In genomic region chr1:23847482-23848095, GRCh38 we compare ENCODE assay signal across 4 cellular contexts. TPM values are rescaled to one million over a fixed set of nuclear protein-coding genes. Genes with fewer than 3 reads are reported as not detected.
DNase-seq lines count a peak whose midpoint lies in the region; ATAC-seq, FAIRE-seq and TF ChIP-seq lines count a peak whose summit lies in the region.
"Not testable (repeated sequence)": the region's sequence is repeated elsewhere in the genome, so short reads cannot be mapped to it uniquely, and the experiment has no call there.

No MANE protein-coding gene starts in this region.

- H3K4me3 ChIP-seq in CD8-positive, alpha-beta T cell (ENCODE audit: low read depth, low read length); HEK293 (ENCODE audit: low read depth, low read length); K562; gastrocnemius medialis: not testable (repeated sequence)

- H3K9me3 Mint-ChIP-seq in CD8-positive, alpha-beta T cell: not testable (repeated sequence)

- WGBS in K562 (ENCODE audit: insufficient coverage, low coverage, missing lambda C conversion rate): 100% methylated on average over 2 of the region's 2 CpGs

- intact Hi-C loops in CD8-positive, alpha-beta T cell (cut with DNase I, micrococcal nuclease); K562 (cut with micrococcal nuclease); gastrocnemius medialis (cut with DNase I; ENCODE audit: low total_unique reads): not testable (repeated sequence)

- H3K9me3 ChIP-seq in CD8-positive, alpha-beta T cell (ENCODE audit: low read length); HEK293 (ENCODE audit: control insufficient read depth, insufficient read depth, low read depth, low read length); K562 (replicated peaks; ENCODE audit: control insufficient read depth, insufficient read depth, low read depth, low read length); gastrocnemius medialis: not testable (repeated sequence)

- not testable (repeated sequence) for H3K4me1 ChIP-seq in CD8-positive, alpha-beta T cell (ENCODE audit: insufficient read depth, low read length); HEK293 (ENCODE audit: control insufficient read depth, insufficient read depth, low read length); K562 (replicated peaks in 1 of 2; ENCODE audit: control insufficient read depth in 2 of 2, insufficient read depth in 2 of 2, low read length in 2 of 2)
- peaks cover 14 to 20% of the 10 kb centered on the region in 2 donors for H3K4me1 ChIP-seq in gastrocnemius medialis

- peaks cover 12% of the 10 kb centered on the region for H3K36me3 ChIP-seq in CD8-positive, alpha-beta T cell (ENCODE audit: insufficient read depth, low read length)
- H3K36me3 ChIP-seq in HEK293 (ENCODE audit: control insufficient read depth in 2 of 2, insufficient read depth in 1 of 2, low read length in 2 of 2): peaks cover 9 to 55% of the 10 kb centered on the region in 2 experiments; a peak in 2 of 3 replicates
- peaks cover 20% of the 10 kb centered on the region for H3K36me3 ChIP-seq in K562 (ENCODE audit: control insufficient read depth, insufficient read depth, low read length)
- peaks cover 0 to 12% of the 10 kb centered on the region in 2 donors for H3K36me3 ChIP-seq in gastrocnemius medialis

- not testable (repeated sequence) for H3K4me1 Mint-ChIP-seq in CD8-positive, alpha-beta T cell (ENCODE audit: low read depth)

- not testable (repeated sequence) for TF ChIP-seq EP300 in K562 (IDR thresholded peaks at IDR 0.05; ENCODE audit: low read length)

- TF ChIP-seq RAD21 in K562 (CRISPR knock-in tag; conservative IDR thresholded peaks at IDR 0.05 in 1 of 2, IDR thresholded peaks at IDR 0.05 in 1 of 2): not testable (repeated sequence)

- CTCF ChIA-PET in CD8-positive, alpha-beta T cell (lab: Charles Lee): interaction anchor here (0.6 to 1.0 kb wide), 2 partner anchors 9 to 37 kb away, joined by 3 to 6 read pairs; no protein-coding TSS in a partner anchor
- CTCF ChIA-PET in HEK293 (lab: Yijun Ruan, JAX); K562 (lab: Yijun Ruan, JAX; ENCODE audit: low intra/inter-chr PET ratio): not testable (repeated sequence)

- H3K9ac ChIP-seq in K562 (ENCODE audit: insufficient read depth in 1 of 2, low read depth in 2 of 2, low read length in 2 of 2): not testable (repeated sequence)

- H3K9me1 ChIP-seq in K562 (ENCODE audit: control insufficient read depth, insufficient read depth, low read length): not testable (repeated sequence)

- peak overlapping the region; percentile 52 for H3K27ac Mint-ChIP-seq in CD8-positive, alpha-beta T cell

- H3K27me3 Mint-ChIP-seq in CD8-positive, alpha-beta T cell (ENCODE audit: low read depth): not testable (repeated sequence)

- not testable (repeated sequence) for ATAC-seq in CD8-positive, alpha-beta T cell; K562; gastrocnemius medialis

- not testable (repeated sequence) for TF ChIP-seq CTCF in CD8-positive, alpha-beta T cell (IDR thresholded peaks at IDR 0.05); HEK293 (tag by site-specific recombination; IDR thresholded peaks at IDR 0.05); K562 (IDR thresholded peaks at IDR 0.05 in 2 of 3, conservative IDR thresholded peaks at IDR 0.05 in 1 of 3; ENCODE audit: insufficient read depth in 2 of 3, low read depth in 1 of 3, low read length in 3 of 3); gastrocnemius medialis (IDR thresholded peaks at IDR 0.05 in 4 of 5, conservative IDR thresholded peaks at IDR 0.05 in 1 of 5)

- H3K4me2 ChIP-seq in K562 (ENCODE audit: insufficient read depth, low read length): not testable (repeated sequence)

- not testable (repeated sequence) for BruUV-seq in K562 (replicated peaks; lab: Mats Ljungman, UMichigan)

- not testable (repeated sequence) for H3K27ac ChIP-seq in CD8-positive, alpha-beta T cell (ENCODE audit: low read depth, low read length); HEK293 (ENCODE audit: extremely low read depth, low read depth, low read length); K562 (ENCODE audit: extremely low read depth, low read depth, low read length)
- H3K27ac ChIP-seq in gastrocnemius medialis: peak overlapping the region in 3 of 4 donors; percentile 83 to 95 (median 84)

- in situ Hi-C loops in K562 (cut with MboI): loop anchor here (10.0 kb wide), 1 partner anchor 1717 kb away; no protein-coding TSS in a partner anchor
- in situ Hi-C loops in gastrocnemius medialis (cut with MboI; ENCODE audit: low sequenced_read_pairs in 4 of 4): not testable (repeated sequence)

- TF ChIP-seq POLR2A in K562 (conservative IDR thresholded peaks at IDR 0.05); gastrocnemius medialis (IDR thresholded peaks at IDR 0.05): not testable (repeated sequence)

- H4K20me1 ChIP-seq in K562 (replicated peaks; ENCODE audit: control insufficient read depth, insufficient read depth, low read length): not testable (repeated sequence)

- H2AFZ ChIP-seq in K562 (ENCODE audit: low read depth, low read length): not testable (repeated sequence)

- peaks cover 52% of the 10 kb centered on the region for H3K36me3 Mint-ChIP-seq in CD8-positive, alpha-beta T cell

- POLR2A ChIA-PET in CD8-positive, alpha-beta T cell (lab: Charles Lee); HEK293 (lab: Yijun Ruan, JAX): not testable (repeated sequence)
- POLR2A ChIA-PET in K562 (lab: Yijun Ruan, JAX): interaction anchor here (0.8 kb wide), 1 partner anchor 22 kb away, joined by 3 read pairs; the partner anchor contains the start of gene HMGCL

- FAIRE-seq in K562 (lab: Jason Lieb, UNC): not testable (repeated sequence)

- not testable (repeated sequence) for H3K4me3 Mint-ChIP-seq in CD8-positive, alpha-beta T cell

- DNase-seq in CD8-positive, alpha-beta T cell; K562 (ENCODE audit: extremely low read depth in 1 of 4, low spot score in 3 of 4); gastrocnemius medialis: not testable (repeated sequence)

- not testable (repeated sequence) for H3K27me3 ChIP-seq in CD8-positive, alpha-beta T cell (ENCODE audit: insufficient read depth, low read length); K562 (ENCODE audit: control insufficient read depth in 2 of 2, insufficient read depth in 2 of 2, low read length in 2 of 2); gastrocnemius medialis

- not testable (repeated sequence) for H3K79me2 ChIP-seq in K562 (ENCODE audit: control insufficient read depth, insufficient read depth, low read length)

RNA-seq across cellular contexts. Expression of gene FUCA1, which starts 20.5 kb away (rescaled TPM):
- 1 to 10 TPM; 5.3 to 5.7 TPM for total RNA-seq in CD8-positive, alpha-beta T cell
- 11.3 and 16.3 TPM in 2 replicates for total RNA-seq in K562 (2011; cell fraction: chromatin; rRNA removed; ENCODE audit: low replicate concordance)
- 19.7 and 20.7 TPM in 2 replicates for total RNA-seq in K562 (2011; cell fraction: nucleolus; rRNA removed)
- 20.1 and 22.9 TPM in 2 replicates for total RNA-seq in K562 (2011; cell fraction: nucleoplasm; rRNA removed)
- total RNA-seq in K562 (2014; rRNA removed): 12.8 and 13.1 TPM in 2 replicates
- 16.4 and 18.5 TPM in 2 replicates for total RNA-seq in K562 (2014; rRNA removed; fragmentation: Illumina TruSeq; extraction: Trizol)
- 13.2 and 14.9 TPM in 2 replicates for total RNA-seq in K562 (2015; rRNA removed; fragmentation: Illumina TruSeq; extraction: Trizol)
- 12.3 and 13.5 TPM in 2 replicates for total RNA-seq in K562 (2021)
- 17.6 and 20.5 TPM in 2 replicates for polyA plus RNA-seq in K562 (2011; rRNA removed)
- 10.3 and 13.5 TPM in 2 replicates for polyA plus RNA-seq in K562 (2011; cell fraction: cytosol; rRNA removed)
- polyA plus RNA-seq in K562 (2011; cell fraction: nucleus; rRNA removed): 5.5 and 7.5 TPM in 2 replicates
- polyA plus RNA-seq in K562 (2012): 11.3 and 20.4 TPM in 2 replicates
- polyA plus RNA-seq in K562 (2014; fragmentation: Illumina TruSeq; extraction: Trizol): 16.0 and 18.2 TPM in 2 replicates
- polyA plus RNA-seq in K562 (2014; fragmentation: Nextera tagmentation; extraction: Ambion mirVana): 1 to 10 TPM; 7.0 to 8.2 TPM
- 10.6 and 11.8 TPM in 2 replicates for polyA plus RNA-seq in K562 (2014; rRNA removed)
- polyA minus RNA-seq in K562 (2011; rRNA and poly(A)+ RNA removed): 20.7 and 23.0 TPM in 2 replicates
- 6.9 and 8.2 TPM in 2 replicates for polyA minus RNA-seq in K562 (2011; cell fraction: cytosol; rRNA and poly(A)+ RNA removed)
- polyA minus RNA-seq in K562 (2011; cell fraction: nucleus; rRNA and poly(A)+ RNA removed): 2.4 and 4.1 TPM in 2 replicates
- total RNA-seq in gastrocnemius medialis: 10 to 100 TPM in 3 of 4 donors, 1 to 10 TPM in 1; 8.1 to 15.4 (median 12.4) TPM

RNA-seq across cellular contexts. Expression of gene HMGCL, which starts 22.4 kb away (rescaled TPM):
- total RNA-seq in CD8-positive, alpha-beta T cell: 10 to 100 TPM in 1 of 2 experiments, 1 to 10 TPM in 1; 9.2 to 10.2 TPM
- total RNA-seq in K562 (2011; cell fraction: chromatin; rRNA removed; ENCODE audit: low replicate concordance): 44.6 and 54.9 TPM in 2 replicates
- total RNA-seq in K562 (2011; cell fraction: nucleolus; rRNA removed): 33.6 and 36.7 TPM in 2 replicates
- 43.8 and 70.2 TPM in 2 replicates for total RNA-seq in K562 (2011; cell fraction: nucleoplasm; rRNA removed)
- total RNA-seq in K562 (2014; rRNA removed) (24.2 TPM in 2 replicates), K562 (2014; rRNA removed; fragmentation: Illumina TruSeq; extraction: Trizol) (14.7 and 18.8 TPM in 2 replicates), K562 (2015; rRNA removed; fragmentation: Illumina TruSeq; extraction: Trizol) (15.5 and 18.0 TPM in 2 replicates), K562 (2021) (19.5 and 20.3 TPM in 2 replicates), gastrocnemius medialis (10 to 100 TPM; 19.1 to 30.0 (median 29.5) TPM)
- polyA plus RNA-seq in K562 (2011; rRNA removed) (37.8 and 43.1 TPM in 2 replicates), K562 (2014; fragmentation: Illumina TruSeq; extraction: Trizol) (22.6 and 23.9 TPM in 2 replicates), K562 (2014; fragmentation: Nextera tagmentation; extraction: Ambion mirVana) (10 to 100 TPM; 73.0 to 82.2 TPM), K562 (2014; rRNA removed) (23.2 and 24.6 TPM in 2 replicates)
- 29.4 and 39.5 TPM in 2 replicates for polyA plus RNA-seq in K562 (2011; cell fraction: cytosol; rRNA removed)
- polyA plus RNA-seq in K562 (2011; cell fraction: nucleus; rRNA removed): 22.1 and 29.0 TPM in 2 replicates
- 21.8 and 49.2 TPM in 2 replicates for polyA plus RNA-seq in K562 (2012)
- polyA minus RNA-seq in K562 (2011; rRNA and poly(A)+ RNA removed): 26.6 and 26.7 TPM in 2 replicates
- 9.7 and 10.6 TPM in 2 replicates for polyA minus RNA-seq in K562 (2011; cell fraction: cytosol; rRNA and poly(A)+ RNA removed)
- 8.5 and 13.7 TPM in 2 replicates for polyA minus RNA-seq in K562 (2011; cell fraction: nucleus; rRNA and poly(A)+ RNA removed)

RNA-seq across cellular contexts. Expression of gene GALE, which starts 47.0 kb away (rescaled TPM):
- total RNA-seq in CD8-positive, alpha-beta T cell: 1 to 10 TPM; 4.6 to 4.7 TPM
- total RNA-seq in K562 (2011; cell fraction: chromatin; rRNA removed; ENCODE audit: low replicate concordance): 48.0 and 134 TPM in 2 replicates
- total RNA-seq in K562 (2011; cell fraction: nucleolus; rRNA removed): 107 and 108 TPM in 2 replicates
- 54.4 and 66.4 TPM in 2 replicates for total RNA-seq in K562 (2011; cell fraction: nucleoplasm; rRNA removed)
- total RNA-seq in K562 (2014; rRNA removed) (130 and 133 TPM in 2 replicates), K562 (2014; rRNA removed; fragmentation: Illumina TruSeq; extraction: Trizol) (36.8 and 48.3 TPM in 2 replicates), K562 (2015; rRNA removed; fragmentation: Illumina TruSeq; extraction: Trizol) (86.2 and 91.3 TPM in 2 replicates), K562 (2021) (108 and 112 TPM in 2 replicates), gastrocnemius medialis (1 to 10 TPM; 2.9 to 5.7 (median 4.1) TPM)
- polyA plus RNA-seq in K562 (2011; rRNA removed) (88.3 and 104 TPM in 2 replicates), K562 (2014; fragmentation: Illumina TruSeq; extraction: Trizol) (96.6 and 108 TPM in 2 replicates), K562 (2014; fragmentation: Nextera tagmentation; extraction: Ambion mirVana) (10 to 100 TPM in 1 of 2 experiments, 1 to 10 TPM in 1; 8.4 to 48.4 TPM), K562 (2014; rRNA removed) (125 and 139 TPM in 2 replicates)
- 132 and 175 TPM in 2 replicates for polyA plus RNA-seq in K562 (2011; cell fraction: cytosol; rRNA removed)
- polyA plus RNA-seq in K562 (2011; cell fraction: nucleus; rRNA removed): 105 and 111 TPM in 2 replicates
- 89.3 and 129 TPM in 2 replicates for polyA plus RNA-seq in K562 (2012)
- polyA minus RNA-seq in K562 (2011; rRNA and poly(A)+ RNA removed): 33.6 and 40.5 TPM in 2 replicates
- polyA minus RNA-seq in K562 (2011; cell fraction: cytosol; rRNA and poly(A)+ RNA removed): 29.0 and 36.3 TPM in 2 replicates
- polyA minus RNA-seq in K562 (2011; cell fraction: nucleus; rRNA and poly(A)+ RNA removed): 28.5 and 41.0 TPM in 2 replicates

RNA-seq across cellular contexts. Expression of gene LYPLA2, which starts 56.6 kb away (rescaled TPM):
- 10 to 100 TPM; 39.3 to 40.4 TPM for total RNA-seq in CD8-positive, alpha-beta T cell
- 27.3 and 126 TPM in 2 replicates for total RNA-seq in K562 (2011; cell fraction: chromatin; rRNA removed; ENCODE audit: low replicate concordance)
- 89.4 and 103 TPM in 2 replicates for total RNA-seq in K562 (2011; cell fraction: nucleolus; rRNA removed)
- 56.7 and 62.0 TPM in 2 replicates for total RNA-seq in K562 (2011; cell fraction: nucleoplasm; rRNA removed)
- 126 and 144 TPM in 2 replicates for total RNA-seq in K562 (2014; rRNA removed)
- 17.4 and 25.8 TPM in 2 replicates for total RNA-seq in K562 (2014; rRNA removed; fragmentation: Illumina TruSeq; extraction: Trizol)
- 56.5 and 58.4 TPM in 2 replicates for total RNA-seq in K562 (2015; rRNA removed; fragmentation: Illumina TruSeq; extraction: Trizol)
- total RNA-seq in K562 (2021): 108 and 109 TPM in 2 replicates
- polyA plus RNA-seq in K562 (2011; rRNA removed): 60.1 and 72.7 TPM in 2 replicates
- 89.6 and 223 TPM in 2 replicates for polyA plus RNA-seq in K562 (2011; cell fraction: cytosol; rRNA removed)
- 141 and 217 TPM in 2 replicates for polyA plus RNA-seq in K562 (2011; cell fraction: nucleus; rRNA removed)
- 97.6 and 103 TPM in 2 replicates for polyA plus RNA-seq in K562 (2012)
- polyA plus RNA-seq in K562 (2014; fragmentation: Illumina TruSeq; extraction: Trizol): 90.2 and 141 TPM in 2 replicates
- 1 to 10 TPM; 3.9 to 9.9 TPM for polyA plus RNA-seq in K562 (2014; fragmentation: Nextera tagmentation; extraction: Ambion mirVana)
- 127 and 128 TPM in 2 replicates for polyA plus RNA-seq in K562 (2014; rRNA removed)
- 21.3 and 39.9 TPM in 2 replicates for polyA minus RNA-seq in K562 (2011; rRNA and poly(A)+ RNA removed)
- 64.0 and 69.4 TPM in 2 replicates for polyA minus RNA-seq in K562 (2011; cell fraction: cytosol; rRNA and poly(A)+ RNA removed)
- 25.7 and 26.4 TPM in 2 replicates for polyA minus RNA-seq in K562 (2011; cell fraction: nucleus; rRNA and poly(A)+ RNA removed)
- total RNA-seq in gastrocnemius medialis: 10 to 100 TPM; 35.3 to 40.9 (median 36.7) TPM

Comparison
In these comparisons a context has a peak if more than half of its experiments do, and no peak if none do; other contexts are left out.
1. RNA of gene GALE, which starts 47.0 kb away (total RNA-seq): 36.8 to 134 TPM in K562; 2.9 to 5.7 TPM in gastrocnemius medialis and 4.6 to 4.7 TPM in CD8-positive, alpha-beta T cell; every median in the first group is over 4 times any median in the second.